In genomic region chr4:4854649-4855292, GRCh38 we compare ENCODE assay signal across 1 cellular context.
TF ChIP-seq lines count a peak whose summit lies in the region.

No MANE protein-coding gene starts in this region.

TF ChIP-seq in HEK293, 187 proteins besides CTCF, POLR2A, EP300 and RAD21 (continued from another document):
- TF ChIP-seq, protein P1, sequence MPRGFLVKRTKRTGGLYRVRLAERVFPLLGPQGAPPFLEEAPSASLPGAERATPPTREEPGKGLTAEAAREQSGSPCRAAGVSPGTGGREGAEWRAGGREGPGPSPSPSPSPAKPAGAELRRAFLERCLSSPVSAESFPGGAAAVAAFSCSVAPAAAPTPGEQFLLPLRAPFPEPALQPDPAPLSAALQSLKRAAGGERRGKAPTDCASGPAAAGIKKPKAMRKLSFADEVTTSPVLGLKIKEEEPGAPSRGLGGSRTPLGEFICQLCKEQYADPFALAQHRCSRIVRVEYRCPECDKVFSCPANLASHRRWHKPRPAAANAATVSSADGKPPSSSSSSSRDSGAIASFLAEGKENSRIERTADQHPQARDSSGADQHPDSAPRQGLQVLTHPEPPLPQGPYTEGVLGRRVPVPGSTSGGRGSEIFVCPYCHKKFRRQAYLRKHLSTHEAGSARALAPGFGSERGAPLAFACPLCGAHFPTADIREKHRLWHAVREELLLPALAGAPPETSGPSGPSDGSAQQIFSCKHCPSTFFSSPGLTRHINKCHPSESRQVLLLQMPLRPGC (tag by site-specific recombination; IDR thresholded peaks at IDR 0.05) = no peak
- TF ChIP-seq OSR2 (tag by site-specific recombination; IDR thresholded peaks at IDR 0.05) (0 out of 2 replicates have a peak, but pooled peaks have one; percentile 15), ZNF776 (tag by site-specific recombination; IDR thresholded peaks at IDR 0.05; ENCODE audit: borderline replicate concordance) (no peak), SALL2 (tag by site-specific recombination; IDR thresholded peaks at IDR 0.05; ENCODE audit: borderline replicate concordance) (no peak), HOXC10 (CRISPR knock-in tag; IDR thresholded peaks at IDR 0.05) (no peak)
